Comparison of ENCODE assay signal across 8 cellular contexts in the genomic region with DNA sequence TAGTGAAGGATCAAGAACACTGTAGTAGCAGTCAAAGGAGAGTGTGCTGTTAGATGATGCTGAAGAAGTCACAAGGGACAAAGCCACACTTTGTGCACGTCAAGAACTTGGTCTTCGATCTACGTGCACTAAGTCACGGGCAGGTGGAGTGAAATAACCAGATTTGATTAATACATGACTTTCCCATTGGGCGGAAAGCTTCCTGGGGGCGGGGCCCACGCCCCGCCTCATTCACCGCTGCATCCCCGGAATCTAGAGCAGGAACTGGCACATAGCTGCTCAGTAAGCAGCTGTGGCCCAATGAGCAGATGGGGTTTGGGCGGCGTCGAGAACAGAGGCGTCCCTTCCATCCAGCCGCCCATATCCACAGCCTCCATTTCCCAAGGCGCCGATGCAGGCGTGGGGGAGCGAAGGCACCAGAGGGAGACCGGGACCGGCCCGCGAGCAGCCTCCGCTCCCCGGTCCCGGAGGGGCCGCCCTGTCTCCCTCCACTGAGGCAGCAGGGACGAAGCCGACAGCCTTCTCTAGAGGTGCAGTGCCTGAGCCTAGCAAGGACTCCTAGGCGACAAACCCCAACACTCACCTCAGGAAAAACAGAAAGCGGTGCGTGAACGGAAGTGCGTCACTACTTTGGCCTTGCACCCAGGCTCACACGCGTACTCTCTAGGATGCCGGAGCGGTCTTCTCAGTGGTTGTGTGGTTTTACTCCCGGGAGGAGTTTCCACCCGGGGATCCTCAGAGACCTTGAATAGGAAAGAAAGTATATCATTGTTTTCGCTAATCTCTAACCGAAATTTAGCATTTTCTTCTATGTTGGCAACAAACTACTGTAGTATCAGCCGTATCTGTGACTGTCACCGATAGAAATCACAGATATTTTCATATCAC. TPM values are rescaled to one million over a fixed set of nuclear protein-coding genes. Genes with fewer than 3 reads are reported as not detected.
DNase-seq lines count a peak whose midpoint lies in the region; ATAC-seq and TF ChIP-seq lines count a peak whose summit lies in the region.

No MANE protein-coding gene starts in this region.

- H3K27ac Mint-ChIP-seq in type B pancreatic cell = peak overlapping the region; percentile 93

- peak; percentile 90 for ATAC-seq in HG02678 (IDR thresholded peaks at IDR 0.05; ENCODE audit: unreplicated experiment)
- ATAC-seq in heart left ventricle = peak; percentile 91 to 99 (median 98)

- H3K4me1 Mint-ChIP-seq in type B pancreatic cell (ENCODE audit: unreplicated experiment) = peaks cover 13% of the 10 kb centered on the region

- DNase-seq in GM12864 (ENCODE audit: low read depth) (peak; percentile 86), NCI-H128 (lab: John Stamatoyannopoulos, UW; ENCODE audit: unreplicated experiment) (peak; percentile 67), SW480 (ENCODE audit: low spot score) (peak; percentile 85), heart left ventricle (peak; percentile 85 to 93 (median 88)), pons (ENCODE audit: low spot score) (peak; percentile 96), type B pancreatic cell (ENCODE audit: extremely low spot score, unreplicated experiment) (peak; percentile 78)

- peak in 1 of 2 donors; percentile 59 for TF ChIP-seq POLR2A in heart left ventricle (IDR thresholded peaks at IDR 0.05)

- peaks cover 0 to 13% (median 6%) of the 10 kb centered on the region in 12 donors for H3K4me1 ChIP-seq in heart left ventricle

- H3K36me3 Mint-ChIP-seq in type B pancreatic cell = no peaks in the 10 kb centered on the region

- H3K27ac ChIP-seq in adipose tissue (ENCODE audit: low read depth, low read length) = peak overlapping the region; percentile 89
- peak overlapping the region; percentile 84 to 99 (median 95) for H3K27ac ChIP-seq in heart left ventricle

- no peak for TF ChIP-seq CTCF in GM12864 (IDR thresholded peaks at IDR 0.05; ENCODE audit: low read depth, low read length, missing control alignments)
- no peak for TF ChIP-seq CTCF in heart left ventricle (IDR thresholded peaks at IDR 0.05)
- TF ChIP-seq CTCF in type B pancreatic cell (conservative IDR thresholded peaks at IDR 0.05) = no peak

- H3K4me3 ChIP-seq in GM12864 (ENCODE audit: low read depth, low read length) (peak overlapping the region; percentile 64), heart left ventricle (peak overlapping the region; percentile 53 to 99 (median 86))

- WGBS in adipose tissue, 3 donors = 0 to 1% (median 1%) methylated on average over 42 to 44 of the region's 44 CpGs
- 0 to 1% (median 1%) methylated on average over 31 to 44 of the region's 44 CpGs for WGBS in heart left ventricle, 4 donors

- no peaks in the 10 kb centered on the region for H3K27me3 ChIP-seq in heart left ventricle

- H3K36me3 ChIP-seq in heart left ventricle = peaks cover 0 to 4% (median 0%) of the 10 kb centered on the region in 9 donors

- H3K4me3 Mint-ChIP-seq in type B pancreatic cell = peak overlapping the region; percentile 93

- H3K9me3 ChIP-seq in heart left ventricle = no peaks in the 10 kb centered on the region

- no peaks in the 10 kb centered on the region for H3K9me3 Mint-ChIP-seq in type B pancreatic cell

- intact Hi-C loops in heart left ventricle (cut with DNase I) = loop anchor here in 9 of 10 donors (1.0 to 10.0 kb wide), 5 partner anchors 21 to 261 kb away; a partner anchor contains a TSS

- H3K27me3 Mint-ChIP-seq in type B pancreatic cell = peaks cover 3% of the 10 kb centered on the region

RNA-seq across cellular contexts. Expression of a gene that starts 4.9 kb away (rescaled TPM):
- polyA plus RNA-seq in adipose tissue = 1 to 10 TPM; 1.4 to 2.2 (median 2.0) TPM
- 1 to 10 TPM in 7 of 9 donors, under 1 TPM in 2; 0.40 to 2.7 (median 2.0) TPM for total RNA-seq in heart left ventricle
- polyA plus RNA-seq in heart left ventricle = under 1 TPM; 0.73 to 0.99 TPM
- total RNA-seq in type B pancreatic cell (ENCODE audit: low replicate concordance) = 6.0 and 7.6 TPM in 2 replicates

RNA-seq across cellular contexts. Expression of a gene that starts 22.2 kb away (rescaled TPM):
- polyA plus RNA-seq in adipose tissue (10 to 100 TPM in 1 of 3 donors, 1 to 10 TPM in 2; 3.3 to 11.0 (median 4.2) TPM), heart left ventricle (1 to 10 TPM; 4.3 to 4.7 TPM)
- total RNA-seq in heart left ventricle (1 to 10 TPM; 2.7 to 7.4 (median 5.3) TPM), type B pancreatic cell (ENCODE audit: low replicate concordance) (9.8 and 11.1 TPM in 2 replicates)

RNA-seq across cellular contexts. Expression of a gene that starts 42.0 kb away (rescaled TPM):
- polyA plus RNA-seq in adipose tissue (under 1 TPM in 2 of 3 donors, not detected in 1; 0.07 to 0.43 TPM), heart left ventricle (not detected)
- total RNA-seq in heart left ventricle (under 1 TPM in 1 of 9 donors, not detected in 8; 0.57 TPM), type B pancreatic cell (ENCODE audit: low replicate concordance) (0.33 TPM in 1 of 2 replicates, not detected in the other)

RNA-seq across cellular contexts. Expression of a gene that starts 42.4 kb away (rescaled TPM):
- polyA plus RNA-seq in adipose tissue (not detected), heart left ventricle (not detected)
- total RNA-seq in heart left ventricle (not detected), type B pancreatic cell (ENCODE audit: low replicate concordance) (not detected in 2 replicates)

Comparison
In these comparisons a context has a peak if more than half of its experiments do, and no peak if none do; other contexts are left out.
1. Peak in every context shown above with its lines: DNase-seq, ATAC-seq, H3K4me3 ChIP-seq and H3K27ac ChIP-seq.